ENCODE assay signal across 9 cellular contexts in the genomic region with DNA sequence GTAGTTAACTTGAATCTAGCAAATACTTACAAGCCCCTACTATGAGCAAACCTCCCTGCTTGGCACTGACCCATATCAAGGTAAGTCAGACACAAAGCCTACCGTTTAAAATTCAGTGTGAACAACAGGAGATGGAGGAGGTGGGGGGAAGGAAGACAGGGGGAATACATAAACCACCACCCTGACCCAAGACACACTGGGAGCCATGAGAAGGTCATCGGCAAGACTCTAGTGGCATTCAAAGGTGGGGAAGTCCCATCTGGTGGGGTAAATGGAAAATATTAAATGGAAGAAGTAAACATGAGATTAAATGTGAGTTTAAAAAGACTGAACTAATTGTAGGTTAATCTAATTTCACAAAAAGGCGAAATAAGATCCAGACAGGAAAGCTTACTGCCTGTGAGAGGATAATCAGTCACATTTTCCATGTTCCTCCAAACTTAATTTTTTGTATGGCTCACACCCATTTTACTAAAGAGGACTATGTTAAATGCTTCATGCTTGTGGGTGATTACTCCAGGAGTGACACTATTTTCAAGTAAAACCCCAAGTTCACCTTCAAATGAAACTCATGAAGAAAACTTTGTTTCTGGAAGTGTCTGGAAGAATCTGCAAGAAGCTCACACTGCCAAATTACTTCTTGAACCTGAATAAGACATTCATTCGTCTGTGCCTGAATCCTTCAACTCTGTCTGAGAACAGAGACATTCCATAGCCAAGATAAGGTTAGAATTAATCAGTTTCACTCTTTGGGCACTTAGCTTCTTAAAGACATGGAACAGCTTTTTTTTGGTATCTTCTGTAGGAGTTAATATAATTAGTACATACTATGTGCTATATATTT. TPM values are rescaled to one million over a fixed set of nuclear protein-coding genes. Genes with fewer than 3 reads are reported as not detected.
DNase-seq lines count a peak whose midpoint lies in the region; ATAC-seq, FAIRE-seq and TF ChIP-seq lines count a peak whose summit lies in the region.
"Had no signal": no experiment of that assay in that cellular context is flagged by ENCODE, and none has a peak within 500 bp of the region (broad histone marks: within the 10 kb centered on the region; RNA-seq: fewer than 3 reads in every experiment).

No MANE protein-coding gene starts in this region.

- TF ChIP-seq EP300 in GM12878 (IDR thresholded peaks at IDR 0.05; ENCODE audit: borderline replicate concordance in 1 of 2, control insufficient read depth in 1 of 2, low read depth in 2 of 2, low read length in 2 of 2) (no peak), stomach (IDR thresholded peaks at IDR 0.05) (no peak)

- peaks cover 10% of the 10 kb centered on the region; the same call in 1 of the 2 replicates for H3K4me1 ChIP-seq in GM12878 (ENCODE audit: control insufficient read depth, insufficient read depth, low read length)
- peaks cover 17 to 22% of the 10 kb centered on the region in 2 donors for H3K4me1 ChIP-seq in kidney (ENCODE audit: control insufficient read depth in 1 of 2, insufficient read depth in 1 of 2, low read depth in 1 of 2, low read length in 2 of 2)
- H3K4me1 ChIP-seq in stomach = peaks cover 49 to 93% (median 75%) of the 10 kb centered on the region in 4 donors

- TF ChIP-seq POLR2A in GM12878 (IDR thresholded peaks at IDR 0.05; ENCODE audit: low read depth, low read length) (no peak), stomach (IDR thresholded peaks at IDR 0.05) (no peak)

- intact Hi-C loops in GM12878 (cut with micrococcal nuclease; ENCODE audit: unreplicated experiment) (no loop called here), kidney (cut with DNase I) (no loop called here), stomach (cut with DNase I; ENCODE audit: low total_unique reads) (no loop called here)

- in situ Hi-C loops in GM12878 (cut with MboI) = no loop called here

- no peak overlapping the region for H2AFZ ChIP-seq in GM12878 (ENCODE audit: control insufficient read depth, low read depth, low read length)

- no peaks in the 10 kb centered on the region for H4K20me1 ChIP-seq in GM12878 (ENCODE audit: control insufficient read depth, insufficient read depth)

- H3K9me3 ChIP-seq in GM12878 (replicated peaks; ENCODE audit: control insufficient read depth, insufficient read depth, low read length) (no peaks in the 10 kb centered on the region), kidney (ENCODE audit: control insufficient read depth in 1 of 2, low read length in 2 of 2) (no peaks in the 10 kb centered on the region), stomach (no peaks in the 10 kb centered on the region)

- BruUV-seq in GM12878 (replicated peaks; lab: Mats Ljungman, UMichigan) = no TSS peak

- ATAC-seq in activated CD4-positive, CD25-positive, alpha-beta regulatory T cell treated with anti-CD3 and anti-CD28 coated beads, Interleukin-2, amount 50 U/mL, for 24 hours = peak; percentile 58 to 67
- ATAC-seq in GM12878 (peak; percentile 59), HG03135 (IDR thresholded peaks at IDR 0.05; ENCODE audit: unreplicated experiment) (no peak)

- SMC1A ChIA-PET in GM12878 (lab: Charles Lee; ENCODE audit: uncharacterized antibody, unreplicated experiment) = interaction anchor here (1.0 to 2.0 kb wide), 2 partner anchors 13 to 733 kb away, joined by 3 to 5 read pairs; no protein-coding TSS in a partner anchor

- H3K36me3 ChIP-seq in GM12878 (ENCODE audit: control insufficient read depth in 2 of 2, insufficient read depth in 2 of 2, low read length in 1 of 2) (peaks cover 3 to 29% of the 10 kb centered on the region in 2 experiments), kidney (ENCODE audit: control insufficient read depth in 1 of 2, insufficient read depth in 2 of 2, low read length in 2 of 2) (peaks cover 0 to 4% of the 10 kb centered on the region in 2 donors), stomach (peaks cover 8 to 20% (median 18%) of the 10 kb centered on the region in 4 donors)

- no peaks in the 10 kb centered on the region for H3K27me3 ChIP-seq in GM12878 (replicated peaks in 1 of 2; ENCODE audit: control insufficient read depth in 2 of 2, insufficient read depth in 2 of 2, low read length in 1 of 2)
- no peaks in the 10 kb centered on the region for H3K27me3 ChIP-seq in stomach

- no peak for DNase-seq in activated CD4-positive, CD25-positive, alpha-beta regulatory T cell (lab: John Stamatoyannopoulos, UW)
- no peak for DNase-seq in GM12878 (ENCODE audit: low read depth, low spot score)
- no peak for DNase-seq in kidney
- DNase-seq in stomach = no peak
- DNase-seq in anterior cingulate cortex (lab: John Stamatoyannopoulos, UW) = no peak
- DNase-seq in UCSD-AML1 (lab: John Stamatoyannopoulos, UW; ENCODE audit: unreplicated experiment) = no peak
- DNase-seq: dermis blood vessel endothelial cell had no signal

- POLR2A ChIA-PET in GM12878 (lab: Charles Lee) = no interaction called here

- H3K79me2 ChIP-seq in GM12878 (ENCODE audit: control insufficient read depth, insufficient read depth, low read length) = peaks cover 2% of the 10 kb centered on the region; the same call in 1 of the 2 replicates

- no peak overlapping the region for H3K4me3 ChIP-seq in GM12878
- no peak overlapping the region for H3K4me3 ChIP-seq in kidney (ENCODE audit: low read length in 2 of 2)
- H3K4me3 ChIP-seq in stomach = no peak overlapping the region

- TF ChIP-seq CTCF in GM12878 (IDR thresholded peaks at IDR 0.05 in 2 of 3, conservative IDR thresholded peaks at IDR 0.05 in 1 of 3; ENCODE audit: control insufficient read depth in 2 of 3, extremely low read depth in 1 of 3, insufficient read depth in 1 of 3, low read depth in 3 of 3, low read length in 3 of 3) = no peak
- TF ChIP-seq CTCF in kidney (IDR thresholded peaks at IDR 0.05; ENCODE audit: borderline replicate concordance, extremely low read depth, insufficient read depth) = no peak
- no peak for TF ChIP-seq CTCF in stomach (IDR thresholded peaks at IDR 0.05)

- H3K9ac ChIP-seq in GM12878 (ENCODE audit: control insufficient read depth, insufficient read depth, low read length) (no peak overlapping the region), kidney (ENCODE audit: low read length in 2 of 2) (no peak overlapping the region)

- CTCF ChIA-PET in GM12878 (lab: Yijun Ruan, JAX) = interaction anchor here (3.1 kb wide), 1 partner anchor 12 kb away, joined by 26 read pairs; no protein-coding TSS in a partner anchor

- no peak overlapping the region; the same call in 1 of the 2 replicates for H3K27ac ChIP-seq in GM12878 (ENCODE audit: control insufficient read depth, insufficient read depth)
- H3K27ac ChIP-seq in kidney (ENCODE audit: low read depth in 2 of 2, low read length in 2 of 2) = peak overlapping the region; percentile 40 to 84
- H3K27ac ChIP-seq in stomach = peak overlapping the region; percentile 70 to 85 (median 76)

- no peak overlapping the region for H3K4me2 ChIP-seq in GM12878 (ENCODE audit: control insufficient read depth, insufficient read depth)

- 47% methylated on average over 4 of the region's 4 CpGs for WGBS in GM12878 (ENCODE audit: insufficient coverage, insufficient replicate concordance, low lambda C conversion rate, missing lambda C conversion rate)
- WGBS in stomach, 5 donors = 20 to 31% (median 22%) methylated on average over 4 of the region's 4 CpGs

- no peak for TF ChIP-seq RAD21 in GM12878 (IDR thresholded peaks at IDR 0.05; ENCODE audit: insufficient read depth, low read depth, low read length)

- FAIRE-seq in GM12878 (lab: Jason Lieb, UNC) = no peak
- no peak for FAIRE-seq in kidney (lab: Jason Lieb, UNC)

- RAD21 ChIA-PET in GM12878 (lab: Charles Lee; ENCODE audit: unreplicated experiment) = no interaction called here

TF ChIP-seq in GM12878, 131 proteins besides CTCF, POLR2A, EP300 and RAD21 (continues in another document):
- TF ChIP-seq, protein P1, sequence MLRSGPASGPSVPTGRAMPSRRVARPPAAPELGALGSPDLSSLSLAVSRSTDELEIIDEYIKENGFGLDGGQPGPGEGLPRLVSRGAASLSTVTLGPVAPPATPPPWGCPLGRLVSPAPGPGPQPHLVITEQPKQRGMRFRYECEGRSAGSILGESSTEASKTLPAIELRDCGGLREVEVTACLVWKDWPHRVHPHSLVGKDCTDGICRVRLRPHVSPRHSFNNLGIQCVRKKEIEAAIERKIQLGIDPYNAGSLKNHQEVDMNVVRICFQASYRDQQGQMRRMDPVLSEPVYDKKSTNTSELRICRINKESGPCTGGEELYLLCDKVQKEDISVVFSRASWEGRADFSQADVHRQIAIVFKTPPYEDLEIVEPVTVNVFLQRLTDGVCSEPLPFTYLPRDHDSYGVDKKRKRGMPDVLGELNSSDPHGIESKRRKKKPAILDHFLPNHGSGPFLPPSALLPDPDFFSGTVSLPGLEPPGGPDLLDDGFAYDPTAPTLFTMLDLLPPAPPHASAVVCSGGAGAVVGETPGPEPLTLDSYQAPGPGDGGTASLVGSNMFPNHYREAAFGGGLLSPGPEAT (IDR thresholded peaks at IDR 0.05; ENCODE audit: low read depth) = 0 out of 2 replicates have a peak, but pooled peaks have one; percentile 17

RNA-seq across cellular contexts. Expression of a gene that starts 51.7 kb away (rescaled TPM):
- 136 and 166 TPM in 2 replicates for total RNA-seq in GM12878 (2013; cell fraction: nucleolus; rRNA removed)
- total RNA-seq in GM12878 (2014; rRNA removed) (19.7 and 20.1 TPM in 2 replicates), GM12878 (2014; rRNA removed; fragmentation: Illumina TruSeq; extraction: Trizol) (24.8 and 25.4 TPM in 2 replicates), GM12878 (2021) (73.0 and 75.9 TPM in 2 replicates), kidney (72.0 TPM), stomach (10 to 100 TPM in 4 of 5 donors, 1 to 10 TPM in 1; 6.7 to 91.6 (median 30.3) TPM)
- 35.7 TPM for polyA plus RNA-seq in GM12878 (2011; ENCODE audit: low read depth)
- polyA plus RNA-seq in GM12878 (2011; rRNA removed) (76.4 and 76.9 TPM in 2 replicates), GM12878 (2014; fragmentation: Illumina TruSeq; extraction: Trizol) (76.1 and 97.2 TPM in 2 replicates), GM12878 (2014; fragmentation: Nextera tagmentation; extraction: Ambion mirVana) (10 to 100 TPM; 43.5 to 52.8 TPM), GM12878 (2014; rRNA removed) (47.0 and 53.9 TPM in 2 replicates), GM12878 (2016; fragmentation: Nextera tagmentation; extraction: Ambion mirVana) (100 to 1,000 TPM; 109 to 116 TPM), kidney (ENCODE audit: insufficient read depth, low read depth, low replicate concordance) (23.7 TPM), stomach (10 to 100 TPM; 24.0 to 39.4 (median 28.1) TPM)
- polyA plus RNA-seq in GM12878 (2011; cell fraction: cytosol; rRNA removed) = 28.0 and 33.3 TPM in 2 replicates
- 75.8 and 82.1 TPM in 2 replicates for polyA plus RNA-seq in GM12878 (2011; cell fraction: nucleus; rRNA removed)
- 43.7 and 47.0 TPM in 2 replicates for polyA plus RNA-seq in GM12878 (2012)
- 47.2 and 68.1 TPM in 2 replicates for polyA minus RNA-seq in GM12878 (2011; rRNA and poly(A)+ RNA removed)
- 17.6 and 22.0 TPM in 2 replicates for polyA minus RNA-seq in GM12878 (2011; cell fraction: cytosol; rRNA and poly(A)+ RNA removed)
- 48.7 and 96.4 TPM in 2 replicates for polyA minus RNA-seq in GM12878 (2011; cell fraction: nucleus; rRNA and poly(A)+ RNA removed)
